Comparison of ENCODE assay signal across 8 cellular contexts in genomic region chr14:99320105-99320572, GRCh38. TPM values are rescaled to one million over a fixed set of nuclear protein-coding genes. Genes with fewer than 3 reads are reported as not detected.
DNase-seq lines count a peak whose midpoint lies in the region; ATAC-seq and TF ChIP-seq lines count a peak whose summit lies in the region.

No MANE protein-coding gene starts in this region.

- ATAC-seq in GM21381 (IDR thresholded peaks at IDR 0.05; ENCODE audit: unreplicated experiment): peak; percentile 65
- ATAC-seq in left ventricle myocardium superior: peak; percentile 67

- H3K27me3 Mint-ChIP-seq in Calu3 (ENCODE audit: unreplicated experiment): no peaks in the 10 kb centered on the region

- H3K4me3 Mint-ChIP-seq in Calu3 (ENCODE audit: low read depth, unreplicated experiment): peak overlapping the region; percentile 52

- CTCF ChIA-PET in Calu3 (lab: Charles Lee): interaction anchor here (0.6 to 1.3 kb wide), 5 partner anchors 10 to 96 kb away, joined by 3 to 9 read pairs (median 7); no protein-coding TSS in a partner anchor

- no peaks in the 10 kb centered on the region for H3K9me3 Mint-ChIP-seq in Calu3 (ENCODE audit: low read depth, unreplicated experiment)

- H3K36me3 Mint-ChIP-seq in Calu3 (ENCODE audit: insufficient read depth, unreplicated experiment): no peaks in the 10 kb centered on the region

- peaks cover 36% of the 10 kb centered on the region for H3K4me1 Mint-ChIP-seq in Calu3 (ENCODE audit: low read depth, unreplicated experiment)

- peak; percentile 69 for DNase-seq in Calu3
- peak; percentile 78 for DNase-seq in KBM-7
- peak; percentile 62 for DNase-seq in RPMI8226
- DNase-seq in activated gamma-delta T cell (lab: John Stamatoyannopoulos, UW): peak; percentile 57
- DNase-seq in left ventricle myocardium superior: peak; percentile 65
- DNase-seq in stimulated activated CD4-positive, alpha-beta T cell treated with anti-CD3 and anti-CD28 coated beads, Interleukin-1b, Interleukin-23, amount 100 ng/mL, for 24 hours (ENCODE audit: low read depth in 4 of 4, low spot score in 1 of 4): peak; percentile 35 to 69 (median 60)
- no peak for DNase-seq in SHP77 treated with DMSO at 0.1 percent for 48 hours (lab: John Stamatoyannopoulos, UW)

- BruUV-seq in Calu3 (replicated peaks; lab: Mats Ljungman, UMichigan): no TSS peak

- in situ Hi-C loops in KBM-7 (cut with MboI; ENCODE audit: low pct_unique_long_range_greater_than_20kb, low sequenced_read_pairs): no loop called here

- intact Hi-C loops in Calu3 (cut with micrococcal nuclease; ENCODE audit: unreplicated experiment) (no loop called here), left ventricle myocardium superior (cut with micrococcal nuclease) (no loop called here)

- TF ChIP-seq CTCF in Calu3 (IDR thresholded peaks at IDR 0.05; ENCODE audit: unreplicated experiment): peak; percentile 90

- no peak overlapping the region for H3K27ac Mint-ChIP-seq in Calu3 (ENCODE audit: unreplicated experiment)

RNA-seq across cellular contexts. Expression of gene BCL11B, which starts 48.1 kb away (rescaled TPM):
- total RNA-seq in Calu3 (2022): 0.24 and 0.59 TPM in 2 replicates
- 0.20 TPM for total RNA-seq in left ventricle myocardium superior
